In the genomic region with DNA sequence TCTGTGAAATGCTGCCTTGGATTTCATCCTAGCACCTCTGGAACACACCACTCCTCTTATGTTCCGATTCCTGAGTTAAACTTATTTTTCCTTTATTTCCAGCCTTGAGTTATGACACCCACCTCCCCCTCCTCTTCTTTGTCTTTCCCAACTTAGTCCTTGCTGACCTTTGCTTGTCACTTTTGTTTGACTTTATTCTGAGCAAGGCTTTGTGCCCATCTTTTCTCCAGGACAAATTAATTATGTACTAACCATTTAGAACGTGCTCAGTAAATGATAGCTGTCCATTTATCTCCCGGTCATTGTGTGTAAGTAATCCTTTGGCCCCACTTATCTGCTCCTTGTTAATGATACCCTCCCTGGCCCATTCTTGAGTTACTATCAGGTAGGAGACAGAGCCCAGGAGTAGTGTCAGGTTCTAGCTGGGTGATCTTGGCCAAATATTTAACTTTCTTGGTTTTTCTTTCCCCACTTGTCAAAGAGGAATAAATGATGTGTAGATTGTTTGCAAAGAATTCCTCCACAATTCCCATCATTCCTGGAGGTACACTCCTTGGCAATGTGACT, we compare ENCODE assay signal across 24 cellular contexts. TPM values are rescaled to one million over a fixed set of nuclear protein-coding genes. Genes with fewer than 3 reads are reported as not detected.
"Had no signal": no experiment of that assay in that cellular context is flagged by ENCODE, and none has a peak within 500 bp of the region (broad histone marks: within the 10 kb centered on the region; RNA-seq: fewer than 3 reads in every experiment).

No MANE protein-coding gene starts in this region.

- H3K36me3 Mint-ChIP-seq: activated CD4-positive, alpha-beta memory T cell treated with anti-CD3 and anti-CD28 coated beads for 36 hours; activated naive CD4-positive, alpha-beta T cell treated with anti-CD3 and anti-CD28 coated beads, Interleukin-2, amount 10 ng/mL, durations not matched to agents 7 days and 5 days; activated naive CD8-positive, alpha-beta T cell treated with anti-CD3 and anti-CD28 coated beads for 36 hours had no signal

- H3K4me3 ChIP-seq: MG63, SK-N-MC had no signal

- H3K27me3 Mint-ChIP-seq: activated CD4-positive, alpha-beta memory T cell treated with anti-CD3 and anti-CD28 coated beads for 36 hours; activated CD4-positive, alpha-beta T cell treated with anti-CD3 and anti-CD28 coated beads, Interleukin-2, amount 10 ng/mL, durations not matched to agents 7 days and 5 days; activated naive CD4-positive, alpha-beta T cell treated with anti-CD3 and anti-CD28 coated beads, Interleukin-2, amount 10 ng/mL, durations not matched to agents 7 days and 5 days; activated naive CD8-positive, alpha-beta T cell treated with anti-CD3 and anti-CD28 coated beads for 36 hours had no signal

- ATAC-seq: activated T-cell treated with anti-CD3 and anti-CD28 coated beads, Interleukin-2, amount 50 U/mL, for 72 hours had no signal

- H3K9me3 Mint-ChIP-seq: activated CD4-positive, alpha-beta memory T cell treated with anti-CD3 and anti-CD28 coated beads for 36 hours; activated CD4-positive, alpha-beta T cell treated with anti-CD3 and anti-CD28 coated beads, Interleukin-2, amount 10 ng/mL, durations not matched to agents 7 days and 5 days; activated naive CD4-positive, alpha-beta T cell treated with anti-CD3 and anti-CD28 coated beads, Interleukin-2, amount 10 ng/mL, durations not matched to agents 7 days and 5 days; activated naive CD8-positive, alpha-beta T cell treated with anti-CD3 and anti-CD28 coated beads for 36 hours; activated T-cell treated with anti-CD3 and anti-CD28 coated beads, Interleukin-2, amount 50 U/mL, for 72 hours; activated T-helper 2 cell treated with anti-CD3 and anti-CD28 coated beads, Interferon-gamma antibody, Interleukin-2, Interleukin-4, amounts not matched to agents 10 μg/mL and 5 μg/mL and 100 μg/mL, durations not matched to agents 14 hours and 24 hours and 36 hours had no signal

- H3K27me3 ChIP-seq: MG63 had no signal

- H3K4me1 Mint-ChIP-seq: activated CD4-positive, alpha-beta T cell treated with anti-CD3 and anti-CD28 coated beads, Interleukin-2, amount 10 ng/mL, durations not matched to agents 7 days and 5 days; activated naive CD4-positive, alpha-beta T cell treated with anti-CD3 and anti-CD28 coated beads, Interleukin-2, amount 10 ng/mL, durations not matched to agents 7 days and 5 days; activated naive CD8-positive, alpha-beta T cell treated with anti-CD3 and anti-CD28 coated beads for 36 hours had no signal

- H3K9me3 ChIP-seq: MG63 had no signal

- H3K36me3 ChIP-seq: MG63 had no signal

- H3K27ac Mint-ChIP-seq: activated CD4-positive, alpha-beta memory T cell treated with anti-CD3 and anti-CD28 coated beads for 36 hours; activated CD4-positive, alpha-beta T cell treated with anti-CD3 and anti-CD28 coated beads, Interleukin-2, amount 10 ng/mL, durations not matched to agents 7 days and 5 days; activated naive CD4-positive, alpha-beta T cell treated with anti-CD3 and anti-CD28 coated beads, Interleukin-2, amount 10 ng/mL, durations not matched to agents 7 days and 5 days; activated naive CD8-positive, alpha-beta T cell treated with anti-CD3 and anti-CD28 coated beads for 36 hours; activated T-cell treated with anti-CD3 and anti-CD28 coated beads, Interleukin-2, amount 50 U/mL, for 72 hours; activated T-helper 2 cell treated with anti-CD3 and anti-CD28 coated beads, Interferon-gamma antibody, Interleukin-2, Interleukin-4, amounts not matched to agents 10 μg/mL and 5 μg/mL and 100 μg/mL, durations not matched to agents 14 hours and 24 hours and 36 hours had no signal

- H3K27ac ChIP-seq: SK-N-MC, VCaP had no signal

- DNase-seq: activated CD4-positive, alpha-beta memory T cell treated with anti-CD3 and anti-CD28 coated beads for 36 hours; activated CD4-positive, alpha-beta T cell treated with anti-CD3 and anti-CD28 coated beads, Interleukin-2, amount 10 ng/mL, durations not matched to agents 7 days and 5 days; activated CD4-positive, CD25-positive, alpha-beta regulatory T cell; activated CD8-positive, alpha-beta memory T cell treated with anti-CD3 and anti-CD28 coated beads for 24 hours; activated gamma-delta T cell treated with Interleukin-2 at 50 U/mL for 16 hours; activated naive CD4-positive, alpha-beta T cell treated with anti-CD3 and anti-CD28 coated beads, Interleukin-2, amount 10 ng/mL, durations not matched to agents 7 days and 5 days; activated naive CD8-positive, alpha-beta T cell treated with anti-CD3 and anti-CD28 coated beads for 36 hours; activated T-cell treated with anti-CD3 and anti-CD28 coated beads, Interleukin-2, amount 50 U/mL, for 72 hours; anterior cingulate cortex; MG63; NCI-H1105; NCI-H1436; NCI-H1694 treated with DMSO at 0.1 percent for 48 hours; NCI-H2029 treated with DMSO at 0.1 percent for 48 hours; NCI-H345; NCI-H510A; NCI-H526 treated with DMSO at 0.1 percent for 48 hours; NCI-H82; SIG-M5; T-helper 1 cell had no signal

- H3K4me3 Mint-ChIP-seq: activated CD4-positive, alpha-beta memory T cell treated with anti-CD3 and anti-CD28 coated beads for 36 hours; activated CD4-positive, alpha-beta T cell treated with anti-CD3 and anti-CD28 coated beads, Interleukin-2, amount 10 ng/mL, durations not matched to agents 7 days and 5 days; activated naive CD4-positive, alpha-beta T cell treated with anti-CD3 and anti-CD28 coated beads, Interleukin-2, amount 10 ng/mL, durations not matched to agents 7 days and 5 days; activated naive CD8-positive, alpha-beta T cell treated with anti-CD3 and anti-CD28 coated beads for 36 hours; activated T-cell treated with anti-CD3 and anti-CD28 coated beads, Interleukin-2, amount 50 U/mL, for 72 hours had no signal

RNA-seq across cellular contexts. Expression of a gene that starts 44.2 kb away (rescaled TPM):
- total RNA-seq: OCI-LY7 had no signal

RNA-seq across cellular contexts. Expression of a gene that starts 51.2 kb away (rescaled TPM):
- total RNA-seq: OCI-LY7 had no signal
